Comparison of ENCODE assay signal across 18 cellular contexts in genomic region chr7:50146692-50147091, GRCh38. TPM values are rescaled to one million over a fixed set of nuclear protein-coding genes. Genes with fewer than 3 reads are reported as not detected.
DNase-seq lines count a peak whose midpoint lies in the region; ATAC-seq and TF ChIP-seq lines count a peak whose summit lies in the region.
"Had no signal": no experiment of that assay in that cellular context is flagged by ENCODE, and none has a peak within 500 bp of the region (broad histone marks: within the 10 kb centered on the region; RNA-seq: fewer than 3 reads in every experiment).

No MANE protein-coding gene starts in this region.

- no peak for TF ChIP-seq POLR2A in ovary (IDR thresholded peaks at IDR 0.05)

- H3K4me1 ChIP-seq in CD4-positive, alpha-beta memory T cell (ENCODE audit: insufficient read depth, low read length), result peaks cover 51% of the 10 kb centered on the region
- H3K4me1 ChIP-seq in ovary (ENCODE audit: insufficient read depth), result no peaks in the 10 kb centered on the region
- H3K4me1 ChIP-seq: Caco-2 had no signal

- H3K27ac Mint-ChIP-seq in CD4-positive, alpha-beta memory T cell, result peak overlapping the region in 4 of 7 donors; percentile 18 to 93 (median 50)
- H3K27ac Mint-ChIP-seq in activated naive CD8-positive, alpha-beta T cell treated with anti-CD3 and anti-CD28 coated beads for 36 hours, result peak overlapping the region; percentile 85
- H3K27ac Mint-ChIP-seq: HFFc6 had no signal

- no peaks in the 10 kb centered on the region for H3K27me3 Mint-ChIP-seq in CD4-positive, alpha-beta memory T cell
- no peaks in the 10 kb centered on the region for H3K27me3 Mint-ChIP-seq in activated naive CD8-positive, alpha-beta T cell treated with anti-CD3 and anti-CD28 coated beads for 36 hours
- H3K27me3 Mint-ChIP-seq: activated CD8-positive, alpha-beta memory T cell treated with anti-CD3 and anti-CD28 coated beads, Interleukin-2, amount 10 ng/mL, durations not matched to agents 7 days and 5 days had no signal

- no peaks in the 10 kb centered on the region for H3K9me3 ChIP-seq in CD4-positive, alpha-beta memory T cell (ENCODE audit: control insufficient read depth in 1 of 2, low read length in 2 of 2)
- no peaks in the 10 kb centered on the region for H3K9me3 ChIP-seq in ovary
- H3K9me3 ChIP-seq: Caco-2, gastrocnemius medialis, MG63 had no signal

- no peak overlapping the region for H3K4me3 ChIP-seq in CD4-positive, alpha-beta memory T cell (ENCODE audit: low read length in 2 of 2)
- no peak overlapping the region for H3K4me3 ChIP-seq in GM12865 (ENCODE audit: low read depth, low read length)
- H3K4me3 ChIP-seq in ovary, result no peak overlapping the region
- H3K4me3 ChIP-seq: gastrocnemius medialis, MG63, skin epidermis had no signal

- 32 to 40% (median 32%) methylated on average over 3 of the region's 3 CpGs for WGBS in ovary, 3 donors

- TF ChIP-seq CTCF in GM12865 (IDR thresholded peaks at IDR 0.05; ENCODE audit: insufficient read depth, low read depth, low read length, missing control alignments) (no peak), ovary (IDR thresholded peaks at IDR 0.05) (no peak)

- ATAC-seq in Right ventricle myocardium inferior (no peak), left ventricle myocardium superior (no peak)
- ATAC-seq: gastrocnemius medialis had no signal

- no peak overlapping the region for H3K27ac ChIP-seq in CD4-positive, alpha-beta memory T cell (ENCODE audit: low read depth, low read length)
- H3K27ac ChIP-seq in ovary, result no peak overlapping the region
- H3K27ac ChIP-seq: gastrocnemius medialis, skin epidermis had no signal

- CTCF ChIA-PET in CD4-positive, alpha-beta memory T cell (lab: Charles Lee; ENCODE audit: partially characterized antibody), result interaction anchor here (2.1 to 9.9 kb wide), 3 partner anchors 9 to 272 kb away, joined by 8 to 151 read pairs (median 31); no protein-coding TSS in a partner anchor

- no peak for DNase-seq in CD4-positive, alpha-beta memory T cell
- DNase-seq in GM12865 (ENCODE audit: low read depth) (peak; percentile 22), NCI-H510A treated with DMSO at 0.1 percent for 48 hours (lab: John Stamatoyannopoulos, UW) (peak; percentile 90), Right ventricle myocardium inferior (ENCODE audit: missing footprints) (no peak), AG08395 (ENCODE audit: low spot score) (no peak), ovary (no peak), left ventricle myocardium superior (no peak)
- DNase-seq in activated naive CD8-positive, alpha-beta T cell treated with anti-CD3 and anti-CD28 coated beads for 36 hours, result no peak
- DNase-seq: activated CD8-positive, alpha-beta memory T cell treated with anti-CD3 and anti-CD28 coated beads, Interleukin-2, amount 10 ng/mL, durations not matched to agents 7 days and 5 days; Caco-2; gastrocnemius medialis; HFFc6; MG63; NCI-H526 treated with DMSO at 0.1 percent for 48 hours; Right ventricle myocardium superior had no signal

- no peaks in the 10 kb centered on the region for H3K36me3 Mint-ChIP-seq in CD4-positive, alpha-beta memory T cell
- H3K36me3 Mint-ChIP-seq in activated naive CD8-positive, alpha-beta T cell treated with anti-CD3 and anti-CD28 coated beads for 36 hours, result peaks cover 1% of the 10 kb centered on the region
- H3K36me3 Mint-ChIP-seq: activated CD8-positive, alpha-beta memory T cell treated with anti-CD3 and anti-CD28 coated beads, Interleukin-2, amount 10 ng/mL, durations not matched to agents 7 days and 5 days had no signal

- peaks cover 38 to 65% (median 50%) of the 10 kb centered on the region in 4 donors for H3K4me1 Mint-ChIP-seq in CD4-positive, alpha-beta memory T cell
- peaks cover 85% of the 10 kb centered on the region for H3K4me1 Mint-ChIP-seq in activated naive CD8-positive, alpha-beta T cell treated with anti-CD3 and anti-CD28 coated beads for 36 hours

- POLR2A ChIA-PET in CD4-positive, alpha-beta memory T cell (lab: Charles Lee; ENCODE audit: partially characterized antibody), result interaction anchor here (1.0 to 3.1 kb wide), 4 partner anchors 10 to 120 kb away, joined by 3 to 10 read pairs (median 6); no protein-coding TSS in a partner anchor

- H3K9me3 Mint-ChIP-seq in CD4-positive, alpha-beta memory T cell, result no peaks in the 10 kb centered on the region
- H3K9me3 Mint-ChIP-seq in activated naive CD8-positive, alpha-beta T cell treated with anti-CD3 and anti-CD28 coated beads for 36 hours, result no peaks in the 10 kb centered on the region
- H3K9me3 Mint-ChIP-seq: HFFc6 had no signal

- no peak for TF ChIP-seq EP300 in ovary (IDR thresholded peaks at IDR 0.05)

- H3K36me3 ChIP-seq in CD4-positive, alpha-beta memory T cell (ENCODE audit: insufficient read depth, low read length), result no peaks in the 10 kb centered on the region
- no peaks in the 10 kb centered on the region for H3K36me3 ChIP-seq in ovary
- H3K36me3 ChIP-seq: gastrocnemius medialis, MG63 had no signal

- H3K4me3 Mint-ChIP-seq in CD4-positive, alpha-beta memory T cell, result peak overlapping the region in 1 of 8 donors; percentile 12
- no peak overlapping the region for H3K4me3 Mint-ChIP-seq in activated naive CD8-positive, alpha-beta T cell treated with anti-CD3 and anti-CD28 coated beads for 36 hours
- H3K4me3 Mint-ChIP-seq: activated CD8-positive, alpha-beta memory T cell treated with anti-CD3 and anti-CD28 coated beads, Interleukin-2, amount 10 ng/mL, durations not matched to agents 7 days and 5 days; HFFc6 had no signal

- no peaks in the 10 kb centered on the region for H3K27me3 ChIP-seq in CD4-positive, alpha-beta memory T cell (ENCODE audit: insufficient read depth, low read length)
- H3K27me3 ChIP-seq in ovary, result no peaks in the 10 kb centered on the region
- H3K27me3 ChIP-seq: gastrocnemius medialis, MG63 had no signal

- intact Hi-C loops in CD4-positive, alpha-beta memory T cell (cut with micrococcal nuclease), result no loop called here
- intact Hi-C loops in Right ventricle myocardium inferior (cut with DNase I), result no loop called here
- intact Hi-C loops in ovary (cut with DNase I), result loop anchor here in 2 of 4 donors (5.0 to 10.0 kb wide), 3 partner anchors 538 to 1016 kb away; no protein-coding TSS in a partner anchor
- intact Hi-C loops in left ventricle myocardium superior (cut with micrococcal nuclease), result no loop called here

RNA-seq across cellular contexts. Expression of gene ZPBP, which starts 53.6 kb away (rescaled TPM):
- not detected for total RNA-seq in CD4-positive, alpha-beta memory T cell
- not detected for polyA plus RNA-seq in CD4-positive, alpha-beta memory T cell
- total RNA-seq in activated naive CD8-positive, alpha-beta T cell treated with anti-CD3 and anti-CD28 coated beads for 36 hours, result under 1 TPM in 1 of 2 experiments, not detected in 1; 0.37 TPM
- not detected for total RNA-seq in Right ventricle myocardium inferior
- total RNA-seq in ovary, result 1 to 10 TPM in 3 of 7 donors, under 1 TPM in 2, not detected in 2; 0.24 to 1.8 (median 1.1) TPM
- under 1 TPM in 1 of 2 donors, not detected in 1; 0.30 TPM for polyA plus RNA-seq in ovary
- not detected for total RNA-seq in left ventricle myocardium superior
- total RNA-seq: activated CD8-positive, alpha-beta memory T cell treated with anti-CD3 and anti-CD28 coated beads, Interleukin-2, amount 10 ng/mL, durations not matched to agents 7 days and 5 days; Caco-2; cerebellum; gastrocnemius medialis; HFFc6; osteoblast; Right ventricle myocardium superior had no signal

Comparison
In these comparisons a context has a peak if more than half of its experiments do, and no peak if none do; other contexts are left out.
1. DNase-seq: peak in GM12865 (single experiment) and NCI-H510A treated with DMSO at 0.1 percent for 48 hours (single experiment); none in CD4-positive, alpha-beta memory T cell (0 of 5), activated naive CD8-positive, alpha-beta T cell treated with anti-CD3 and anti-CD28 coated beads for 36 hours (single experiment), Right ventricle myocardium inferior (single experiment), AG08395 (single experiment), ovary (0 of 5) and left ventricle myocardium superior (single experiment).